14 cellular contexts compared by ENCODE assay signal in the genomic region with DNA sequence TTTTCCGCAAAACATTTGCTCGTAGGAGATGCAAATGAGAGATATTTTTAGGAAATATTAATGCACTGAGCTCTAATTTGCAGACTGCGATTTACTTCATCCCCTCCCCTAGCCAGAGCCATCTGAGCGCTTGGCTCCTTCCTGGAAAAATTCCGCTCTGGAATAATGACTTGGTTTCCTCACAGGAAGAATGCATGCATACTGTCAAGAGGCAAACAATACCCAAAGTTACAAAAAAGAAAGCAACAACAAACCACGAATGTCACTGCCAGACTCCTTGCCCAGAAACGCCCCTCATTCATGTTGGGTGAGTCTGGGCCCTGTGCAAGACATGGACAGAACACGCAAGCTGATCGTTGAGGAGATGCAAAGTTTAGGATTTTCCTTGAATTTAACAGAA.
"Had no signal": no experiment of that assay in that cellular context is flagged by ENCODE, and none has a peak within 500 bp of the region (broad histone marks: within the 10 kb centered on the region; RNA-seq: fewer than 3 reads in every experiment).

No MANE protein-coding gene starts in this region.

- H3K36me3 ChIP-seq: esophagus muscularis mucosa, neutrophil, upper lobe of left lung had no signal

- ATAC-seq: activated naive CD8-positive, alpha-beta T cell treated with anti-CD3 and anti-CD28 coated beads, Interleukin-2, amount 50 U/mL, for 24 hours; activated T-helper 17 cell treated with anti-CD3 and anti-CD28 coated beads, Interleukin-2, amount 50 U/mL, for 72 hours; stimulated activated naive CD8-positive, alpha-beta T cell treated with anti-CD3 and anti-CD28 coated beads, Interleukin-15, Interleukin-2, amounts not matched to agents 100 U/mL and 50 U/mL, for 24 hours; T-cell had no signal

- H3K9me3 Mint-ChIP-seq: activated naive CD4-positive, alpha-beta T cell treated with anti-CD3 and anti-CD28 coated beads for 36 hours; activated naive CD8-positive, alpha-beta T cell treated with anti-CD3 and anti-CD28 coated beads, Interleukin-2, amount 50 U/mL, for 24 hours; activated T-helper 17 cell treated with anti-CD3 and anti-CD28 coated beads, Interleukin-2, amount 50 U/mL, for 72 hours; T-cell had no signal

- H3K4me3 Mint-ChIP-seq: activated naive CD4-positive, alpha-beta T cell treated with anti-CD3 and anti-CD28 coated beads for 36 hours; activated naive CD8-positive, alpha-beta T cell treated with anti-CD3 and anti-CD28 coated beads, Interleukin-2, amount 50 U/mL, for 24 hours; activated T-helper 17 cell treated with anti-CD3 and anti-CD28 coated beads, Interleukin-2, amount 50 U/mL, for 72 hours; naive B cell; T-cell had no signal

- H3K9me3 ChIP-seq: esophagus muscularis mucosa, neutrophil, SK-N-SH, upper lobe of left lung had no signal

- H3K4me1 Mint-ChIP-seq: activated naive CD8-positive, alpha-beta T cell treated with anti-CD3 and anti-CD28 coated beads, Interleukin-2, amount 50 U/mL, for 24 hours; activated T-helper 17 cell treated with anti-CD3 and anti-CD28 coated beads, Interleukin-2, amount 50 U/mL, for 72 hours; T-cell had no signal

- DNase-seq: activated naive CD4-positive, alpha-beta T cell treated with anti-CD3 and anti-CD28 coated beads for 36 hours; activated naive CD8-positive, alpha-beta T cell treated with anti-CD3 and anti-CD28 coated beads, Interleukin-2, amount 50 U/mL, for 24 hours; glutamatergic neuron; naive B cell; posterior cingulate gyrus; SK-N-SH; stimulated activated naive CD8-positive, alpha-beta T cell treated with anti-CD3 and anti-CD28 coated beads, Interleukin-15, Interleukin-2, amounts not matched to agents 100 U/mL and 50 U/mL, for 24 hours; T-cell; T-helper 9 cell had no signal

- H3K27ac ChIP-seq: neutrophil, upper lobe of left lung had no signal

- H3K36me3 Mint-ChIP-seq: T-cell had no signal

- H3K4me3 ChIP-seq: lung, upper lobe of left lung had no signal

- H3K27me3 ChIP-seq: esophagus muscularis mucosa, upper lobe of left lung had no signal

- H3K27ac Mint-ChIP-seq: activated naive CD4-positive, alpha-beta T cell treated with anti-CD3 and anti-CD28 coated beads for 36 hours; activated naive CD8-positive, alpha-beta T cell treated with anti-CD3 and anti-CD28 coated beads, Interleukin-2, amount 50 U/mL, for 24 hours; activated T-helper 17 cell treated with anti-CD3 and anti-CD28 coated beads, Interleukin-2, amount 50 U/mL, for 72 hours; T-cell had no signal
